ENCODE assay signal across 15 cellular contexts in genomic region chr4:110184791-110185155, GRCh38. TPM values are rescaled to one million over a fixed set of nuclear protein-coding genes. Genes with fewer than 3 reads are reported as not detected.
DNase-seq lines count a peak whose midpoint lies in the region; ATAC-seq and TF ChIP-seq lines count a peak whose summit lies in the region.
"Had no signal": no experiment of that assay in that cellular context is flagged by ENCODE, and none has a peak within 500 bp of the region (broad histone marks: within the 10 kb centered on the region; RNA-seq: fewer than 3 reads in every experiment).

No MANE protein-coding gene starts in this region.

- peak overlapping the region; percentile 28 for H3K4me3 ChIP-seq in DOHH2 (ENCODE audit: low read length)
- H3K4me3 ChIP-seq in mesendoderm (ENCODE audit: low read length): no peak overlapping the region
- no peak overlapping the region for H3K4me3 ChIP-seq in lower lobe of right lung
- no peak overlapping the region for H3K4me3 ChIP-seq in uterus

- H2BK5ac ChIP-seq in H9 (ENCODE audit: insufficient read length, low read length) (no peak overlapping the region), mesendoderm (ENCODE audit: low read length) (peak overlapping the region; percentile 10)

- H2AFZ ChIP-seq in H9 (ENCODE audit: low read length): no peak overlapping the region

- H3K9me3 ChIP-seq in DOHH2 (ENCODE audit: control insufficient read depth, insufficient read depth, low read length): no peaks in the 10 kb centered on the region
- H3K9me3 ChIP-seq in H9 (ENCODE audit: control insufficient read depth, low read depth, low read length): no peaks in the 10 kb centered on the region
- H3K9me3 ChIP-seq in lower lobe of right lung: no peaks in the 10 kb centered on the region
- H3K9me3 ChIP-seq in uterus: no peaks in the 10 kb centered on the region

- H3K4me2 ChIP-seq in DOHH2 (ENCODE audit: low read length) (peak overlapping the region; percentile 33), H9 (ENCODE audit: insufficient read depth, insufficient read length, low read length) (no peak overlapping the region), mesendoderm (ENCODE audit: low read length) (no peak overlapping the region)

- H3K18ac ChIP-seq in H9 (ENCODE audit: insufficient read length, low read depth, low read length) (no peak overlapping the region), mesendoderm (ENCODE audit: low read length) (peak overlapping the region; percentile 86)

- intact Hi-C loops in lower lobe of right lung (cut with DNase I) (no loop called here), uterus (cut with DNase I; ENCODE audit: low total_unique reads) (no loop called here)

- DNase-seq in H9: no peak
- DNase-seq in WTC11 (ENCODE audit: low spot score): no peak
- no peak for DNase-seq in mesendoderm
- DNase-seq in lower lobe of right lung: no peak
- no peak for DNase-seq in uterus
- DNase-seq in islet precursor cell: no peak
- DNase-seq: activated CD4-positive, CD25-positive, alpha-beta regulatory T cell; activated naive CD4-positive, alpha-beta T cell treated with anti-CD3 and anti-CD28 coated beads, Interleukin-2, amount 10 ng/mL, durations not matched to agents 7 days and 5 days; brain microvascular endothelial cell; NCI-H1694 treated with DMSO at 0.1 percent for 48 hours; NCI-H510A treated with DMSO at 0.1 percent for 48 hours; right cardiac atrium had no signal

- no CpG with 5 or more reads among the region's 1 CpG for WGBS in H9 (ENCODE audit: extremely low coverage, insufficient read length, low lambda C conversion rate)
- WGBS in mesendoderm (ENCODE audit: extremely low coverage, insufficient coverage, low lambda C conversion rate): no CpG with 5 or more reads among the region's 1 CpG

- H3K23ac ChIP-seq in H9 (ENCODE audit: insufficient read length, low read depth, low read length) (no peak overlapping the region), mesendoderm (ENCODE audit: low read length) (no peak overlapping the region)

- no peak overlapping the region for H2BK20ac ChIP-seq in H9 (ENCODE audit: low read depth, low read length, poor library complexity, severe bottlenecking)

- H3K27me3 Mint-ChIP-seq in H9 (ENCODE audit: low read depth) (no peaks in the 10 kb centered on the region), WTC11 (ENCODE audit: low read depth) (no peaks in the 10 kb centered on the region)
- H3K27me3 Mint-ChIP-seq: activated naive CD4-positive, alpha-beta T cell treated with anti-CD3 and anti-CD28 coated beads, Interleukin-2, amount 10 ng/mL, durations not matched to agents 7 days and 5 days; B cell had no signal

- H3K4me1 Mint-ChIP-seq in H9: peaks cover 34 to 35% of the 10 kb centered on the region in 2 experiments
- peaks cover 37% of the 10 kb centered on the region for H3K4me1 Mint-ChIP-seq in WTC11

- H2BK120ac ChIP-seq in H9 (ENCODE audit: low read depth, low read length, poor library complexity, severe bottlenecking): no peak overlapping the region
- H2BK120ac ChIP-seq in mesendoderm (ENCODE audit: low read depth, low read length): no peak overlapping the region

- H3K9ac ChIP-seq in H9 (ENCODE audit: extremely low read depth, insufficient read length, low read length) (no peak overlapping the region), mesendoderm (ENCODE audit: low read length) (peak overlapping the region; percentile 0)

- no peaks in the 10 kb centered on the region for H4K20me1 ChIP-seq in DOHH2 (ENCODE audit: control insufficient read depth, insufficient read depth, low read depth, low read length)
- H4K20me1 ChIP-seq in H9 (ENCODE audit: control insufficient read depth, insufficient read depth, insufficient read length): no peaks in the 10 kb centered on the region

- H3K36me3 ChIP-seq in DOHH2 (ENCODE audit: control insufficient read depth, low read length) (peaks cover 37% of the 10 kb centered on the region), mesendoderm (ENCODE audit: control insufficient read depth, insufficient read depth, low read length) (no peaks in the 10 kb centered on the region), lower lobe of right lung (no peaks in the 10 kb centered on the region), uterus (no peaks in the 10 kb centered on the region)
- H3K36me3 ChIP-seq: brain microvascular endothelial cell had no signal

- no peak overlapping the region for H3K14ac ChIP-seq in H9 (ENCODE audit: insufficient read depth, low read length)

- H3K79me1 ChIP-seq in H9 (ENCODE audit: insufficient read depth, low read depth, low read length, poor library complexity, severe bottlenecking): peaks cover 2% of the 10 kb centered on the region
- H3K79me1 ChIP-seq in mesendoderm (ENCODE audit: low read length): peaks cover 6% of the 10 kb centered on the region

- POLR2A ChIA-PET in WTC11 (lab: Charles Lee): interaction anchor here (0.7 to 1.1 kb wide), 3 partner anchors 9 to 47 kb away, joined by 3 to 4 read pairs (median 3); partner anchors contain the start of gene ELOVL6

- H3K9me2 ChIP-seq in DOHH2 (replicated peaks; ENCODE audit: control insufficient read depth, low read length): no peaks in the 10 kb centered on the region

- H3K27ac ChIP-seq in DOHH2 (ENCODE audit: low read depth, low read length) (no peak overlapping the region), H9 (ENCODE audit: insufficient read length, low read depth, low read length) (peak overlapping the region; percentile 24), mesendoderm (ENCODE audit: low read depth, low read length) (peak overlapping the region; percentile 81), lower lobe of right lung (no peak overlapping the region), uterus (no peak overlapping the region)
- H3K27ac ChIP-seq: brain microvascular endothelial cell had no signal

- H3K27me3 ChIP-seq in DOHH2 (ENCODE audit: control insufficient read depth, low read length) (no peaks in the 10 kb centered on the region), H9 (ENCODE audit: insufficient read depth, low read length) (no peaks in the 10 kb centered on the region), mesendoderm (ENCODE audit: insufficient read depth, low read length, poor library complexity) (no peaks in the 10 kb centered on the region), lower lobe of right lung (ENCODE audit: low read depth) (no peaks in the 10 kb centered on the region), uterus (no peaks in the 10 kb centered on the region)
- H3K27me3 ChIP-seq: brain microvascular endothelial cell had no signal

- H2BK15ac ChIP-seq in H9 (ENCODE audit: low read depth, low read length) (no peak overlapping the region), mesendoderm (replicated peaks; ENCODE audit: low read depth) (peak overlapping the region; percentile 92)

- H3K4ac ChIP-seq in H9 (ENCODE audit: low read depth, low read length) (no peak overlapping the region), mesendoderm (ENCODE audit: low read depth, low read length) (no peak overlapping the region)

- H3K56ac ChIP-seq in H9 (ENCODE audit: insufficient read length, low read depth, low read length): no peak overlapping the region
- peak overlapping the region; percentile 18 for H3K56ac ChIP-seq in mesendoderm (ENCODE audit: low read length)

- H3F3A ChIP-seq in DOHH2 (ENCODE audit: control insufficient read depth, insufficient read depth): no peaks in the 10 kb centered on the region

- no peak overlapping the region for H2AK5ac ChIP-seq in H9 (ENCODE audit: insufficient read length, low read length)
- no peak overlapping the region for H2AK5ac ChIP-seq in mesendoderm (ENCODE audit: low read length)

- no peaks in the 10 kb centered on the region for H3K9me3 Mint-ChIP-seq in H9
- H3K9me3 Mint-ChIP-seq in WTC11: no peaks in the 10 kb centered on the region
- H3K9me3 Mint-ChIP-seq: activated naive CD4-positive, alpha-beta T cell treated with anti-CD3 and anti-CD28 coated beads, Interleukin-2, amount 10 ng/mL, durations not matched to agents 7 days and 5 days had no signal

- H3K79me2 ChIP-seq in DOHH2 (ENCODE audit: control insufficient read depth, low read length) (peaks cover 51% of the 10 kb centered on the region), H9 (ENCODE audit: insufficient read depth, low read length) (peaks cover 16% of the 10 kb centered on the region), mesendoderm (ENCODE audit: control insufficient read depth, insufficient read depth, low read length) (peaks cover 20% of the 10 kb centered on the region)

- H4K5ac ChIP-seq in H9 (ENCODE audit: insufficient read length, low read depth, low read length) (no peak overlapping the region), mesendoderm (ENCODE audit: low read length) (no peak overlapping the region)

- no peak for TF ChIP-seq POLR2A in uterus (IDR thresholded peaks at IDR 0.05)

- H3T11ph ChIP-seq in H9 (ENCODE audit: low read length): no peak overlapping the region

- H3K4me1 ChIP-seq in DOHH2 (ENCODE audit: control insufficient read depth, low read length) (peaks cover 21% of the 10 kb centered on the region), H9 (ENCODE audit: insufficient read depth, low read length) (peaks cover 4% of the 10 kb centered on the region; the same call in 1 of the 2 replicates), mesendoderm (ENCODE audit: control insufficient read depth, low read depth, low read length) (peaks cover 6% of the 10 kb centered on the region), lower lobe of right lung (no peaks in the 10 kb centered on the region), uterus (no peaks in the 10 kb centered on the region)

- H2BK12ac ChIP-seq in H9 (ENCODE audit: insufficient read length, low read depth, low read length): no peak overlapping the region

- TF ChIP-seq CTCF in DOHH2 (IDR thresholded peaks at IDR 0.05; ENCODE audit: low read depth, low read length, poor library complexity, severe bottlenecking) (no peak), H9 (conservative IDR thresholded peaks at IDR 0.05) (no peak), WTC11 (IDR thresholded peaks at IDR 0.05) (no peak), lower lobe of right lung (IDR thresholded peaks at IDR 0.05) (no peak), uterus (IDR thresholded peaks at IDR 0.05) (no peak)

- peak overlapping the region; percentile 12 to 89 (median 29); a peak in 6 of 7 replicates for H3K27ac Mint-ChIP-seq in H9
- peak overlapping the region; percentile 83 for H3K27ac Mint-ChIP-seq in WTC11
- H3K27ac Mint-ChIP-seq: activated naive CD4-positive, alpha-beta T cell treated with anti-CD3 and anti-CD28 coated beads, Interleukin-2, amount 10 ng/mL, durations not matched to agents 7 days and 5 days; B cell had no signal

- H3K4me3 Mint-ChIP-seq in H9: no peak overlapping the region; a peak in 1 of 5 replicates
- H3K4me3 Mint-ChIP-seq in WTC11: no peak overlapping the region
- H3K4me3 Mint-ChIP-seq: activated naive CD4-positive, alpha-beta T cell treated with anti-CD3 and anti-CD28 coated beads, Interleukin-2, amount 10 ng/mL, durations not matched to agents 7 days and 5 days; B cell had no signal

- ATAC-seq in WTC11: peak; percentile 28; the same call in 1 of the 2 replicates
- no peak for ATAC-seq in lower lobe of right lung
- no peak for ATAC-seq in HG03521 (IDR thresholded peaks at IDR 0.05; ENCODE audit: unreplicated experiment)
- ATAC-seq: right cardiac atrium had no signal

- H3K23me2 ChIP-seq in H9 (ENCODE audit: insufficient read length, low read depth, low read length, poor library complexity, severe bottlenecking): no peaks in the 10 kb centered on the region

- peaks cover 20 to 30% (median 22%) of the 10 kb centered on the region in 3 experiments; a peak in 6 of 7 replicates for H3K36me3 Mint-ChIP-seq in H9 (ENCODE audit: insufficient read depth in 1 of 3, low read depth in 3 of 3)
- peaks cover 15% of the 10 kb centered on the region; the same call in 1 of the 2 replicates for H3K36me3 Mint-ChIP-seq in WTC11

- no peak overlapping the region for H4K91ac ChIP-seq in H9 (ENCODE audit: insufficient read length, low read depth, low read length)

- CTCF ChIA-PET in WTC11 (lab: Charles Lee): interaction anchor here (0.8 to 1.3 kb wide), 3 partner anchors 12 to 130 kb away, joined by 3 to 6 read pairs (median 3); no protein-coding TSS in a partner anchor

- H4K8ac ChIP-seq in H9 (replicated peaks; ENCODE audit: insufficient read length, low read depth, low read length): no peak overlapping the region
- H4K8ac ChIP-seq in mesendoderm (ENCODE audit: low read depth, low read length): no peak overlapping the region

RNA-seq across cellular contexts. Expression of gene ELOVL6, which starts 13.6 kb away (rescaled TPM):
- total RNA-seq in H9 (2021) (62.6 and 64.6 TPM in 2 replicates), WTC11 (2021) (83.8 to 87.4 TPM (median 84.2 TPM) in 3 replicates), lower lobe of right lung (3.6 TPM), uterus (10 to 100 TPM in 1 of 4 donors, 1 to 10 TPM in 2, not detected in 1; 5.5 to 12.9 (median 9.7) TPM)
- 89.7 TPM for polyA plus RNA-seq in mesendoderm (2013, experiment 1 of 2)
- polyA plus RNA-seq in mesendoderm (2013, experiment 2 of 2): 90.1 TPM

Comparison
In these comparisons a context has a peak if more than half of its experiments do, and no peak if none do; other contexts are left out.
1. H3K27ac ChIP-seq: peak in H9 (single experiment) and mesendoderm (single experiment); none in DOHH2 (single experiment), lower lobe of right lung (single experiment) and uterus (0 of 2).